ENCODE assay signal across 8 cellular contexts in the genomic region with DNA sequence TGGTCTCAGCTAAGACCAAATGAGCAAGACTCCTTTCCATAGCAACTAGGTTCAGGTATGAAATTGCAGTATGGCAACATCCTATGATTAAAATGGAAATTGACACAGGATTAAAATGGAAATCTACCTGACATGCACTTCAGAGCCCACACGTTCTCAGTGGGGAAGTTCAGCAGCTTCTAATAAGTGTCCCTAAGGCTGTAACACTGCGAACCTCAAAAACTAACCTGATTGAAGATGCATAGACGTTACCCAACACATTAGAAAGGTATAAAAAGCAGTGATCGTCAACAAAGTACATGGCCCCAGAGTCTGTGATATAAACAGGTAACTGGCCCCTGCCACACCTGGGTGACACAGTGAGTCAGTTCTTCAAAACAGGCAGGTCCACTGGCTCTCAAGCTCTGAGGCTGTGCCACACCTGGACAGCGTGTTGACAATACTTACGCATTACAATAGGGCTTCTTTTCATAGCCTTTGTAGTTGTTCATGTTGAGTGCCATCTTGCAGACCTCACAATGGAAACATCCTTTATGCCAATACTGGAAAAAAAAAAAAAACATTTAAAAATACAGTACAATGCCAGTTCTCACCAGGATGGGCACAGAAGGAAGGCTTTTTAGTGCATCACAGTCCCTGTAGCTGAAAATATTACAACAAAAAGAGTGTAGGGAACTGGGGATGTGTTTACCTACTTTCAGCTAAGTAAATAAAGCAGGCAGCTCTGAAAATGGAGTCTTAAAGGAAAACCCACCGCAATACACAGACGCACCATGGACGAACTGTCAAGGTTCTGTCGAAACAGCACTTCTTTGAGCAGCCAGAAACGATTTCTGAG.
DNase-seq lines count a peak whose midpoint lies in the region; ATAC-seq and TF ChIP-seq lines count a peak whose summit lies in the region.

No MANE protein-coding gene starts in this region.

- H3K9me2 ChIP-seq in PC-3 (replicated peaks; ENCODE audit: low read length), result no peaks in the 10 kb centered on the region

- H3K4me3 ChIP-seq in HUES48 (ENCODE audit: low read depth, low read length), result peak overlapping the region; percentile 82; the same call in 1 of the 2 replicates
- H3K4me3 ChIP-seq in PC-3 (ENCODE audit: low read length), result peak overlapping the region; percentile 91
- H3K4me3 ChIP-seq in fibroblast of lung (replicated peaks in 1 of 4; ENCODE audit: control extremely low read depth in 1 of 4, insufficient read depth in 1 of 4, low read depth in 3 of 4, low read length in 4 of 4), result peak overlapping the region in 1 of 4 experiments; percentile 56
- peak overlapping the region; percentile 53 to 67 for H3K4me3 ChIP-seq in prostate gland

- TF ChIP-seq CTCF in PC-3 (conservative IDR thresholded peaks at IDR 0.05; ENCODE audit: low read depth, low read length) (no peak), fibroblast of lung (conservative IDR thresholded peaks at IDR 0.05 in 1 of 2, IDR thresholded peaks at IDR 0.05 in 1 of 2; ENCODE audit: low read depth in 1 of 2, low read length in 2 of 2) (no peak), prostate gland (IDR thresholded peaks at IDR 0.05) (no peak)

- WGBS in prostate gland, result 59% methylated on average over 11 of the region's 11 CpGs

- TSS peak; percentile 24 for BruUV-seq in PC-3 (replicated peaks; lab: Mats Ljungman, UMichigan)

- no peak for TF ChIP-seq POLR2A in prostate gland (IDR thresholded peaks at IDR 0.05)

- H3K79me2 ChIP-seq in PC-3 (ENCODE audit: low read length) (0 out of 2 replicates have a peak, but pooled peaks cover 3% of the 10 kb centered on the region), fibroblast of lung (ENCODE audit: control insufficient read depth, insufficient read depth, low read length) (no peaks in the 10 kb centered on the region)

- H3K27me3 ChIP-seq in HUES48 (ENCODE audit: control insufficient read depth, insufficient read depth, low read length) (peaks cover 39% of the 10 kb centered on the region), PC-3 (ENCODE audit: low read length) (no peaks in the 10 kb centered on the region), fibroblast of lung (ENCODE audit: control insufficient read depth, insufficient read depth, low read length) (peaks cover 12% of the 10 kb centered on the region), prostate gland (replicated peaks; ENCODE audit: insufficient read depth) (no peaks in the 10 kb centered on the region)

- DNase-seq in PC-3 (peak; percentile 19), fibroblast of lung (ENCODE audit: low read depth in 2 of 2) (no peak), prostate gland (ENCODE audit: low spot score) (no peak), D341Med (ENCODE audit: low spot score) (no peak), UCSD-AML1 (lab: John Stamatoyannopoulos, UW; ENCODE audit: unreplicated experiment) (no peak)

- H3K36me3 ChIP-seq in HUES48 (ENCODE audit: control insufficient read depth, insufficient read depth, low read length) (no peaks in the 10 kb centered on the region), PC-3 (ENCODE audit: low read depth, low read length) (no peaks in the 10 kb centered on the region), fibroblast of lung (ENCODE audit: control insufficient read depth, insufficient read depth, low read length) (no peaks in the 10 kb centered on the region), prostate gland (no peaks in the 10 kb centered on the region)

- H3K9me3 ChIP-seq in HUES48 (ENCODE audit: control insufficient read depth, insufficient read depth, low read length) (no peaks in the 10 kb centered on the region), PC-3 (ENCODE audit: low read length) (no peaks in the 10 kb centered on the region), fibroblast of lung (ENCODE audit: control insufficient read depth, insufficient read depth, low read depth, low read length) (no peaks in the 10 kb centered on the region), prostate gland (no peaks in the 10 kb centered on the region)

- H3K4me2 ChIP-seq in PC-3 (ENCODE audit: low read length) (peak overlapping the region; percentile 98), fibroblast of lung (ENCODE audit: extremely low read depth, insufficient read depth, low read length) (peak overlapping the region; percentile 80)

- CTCF ChIA-PET in PC-3 (lab: Charles Lee), result interaction anchor here (0.5 kb wide), 2 partner anchors 103 to 779 kb away, joined by 3 to 4 read pairs; no protein-coding TSS in a partner anchor

- POLR2A ChIA-PET in PC-3 (lab: Charles Lee; ENCODE audit: unreplicated experiment), result interaction anchor here (0.6 kb wide), 1 partner anchor 356 kb away, joined by 3 read pairs; no protein-coding TSS in a partner anchor

- peak overlapping the region; percentile 82 for H2AFZ ChIP-seq in PC-3 (ENCODE audit: low read length)
- H2AFZ ChIP-seq in fibroblast of lung (ENCODE audit: low read length), result no peak overlapping the region

- intact Hi-C loops in PC-3 (cut with micrococcal nuclease) (loop anchor here (5.0 kb wide), 1 partner anchor 90 kb away; no protein-coding TSS in a partner anchor), prostate gland (cut with DNase I) (loop anchor here (5.0 to 10.0 kb wide), 2 partner anchors 93 to 95 kb away; no protein-coding TSS in a partner anchor)

- no peaks in the 10 kb centered on the region for H3F3A ChIP-seq in PC-3 (ENCODE audit: low read length, unreplicated experiment)

- H3K27ac ChIP-seq in HUES48 (ENCODE audit: low read depth, low read length) (peak overlapping the region; percentile 17), PC-3 (ENCODE audit: low read length) (0 out of 2 replicates have a peak overlapping the region, but pooled peaks have one; percentile 19), fibroblast of lung (ENCODE audit: insufficient read depth, low read length) (no peak overlapping the region), prostate gland (peak overlapping the region; percentile 89 to 92)

- H3K4me1 ChIP-seq in HUES48 (ENCODE audit: control insufficient read depth, insufficient read depth, low read length) (peaks cover 21% of the 10 kb centered on the region), PC-3 (ENCODE audit: insufficient read depth, low read length) (peaks cover 33% of the 10 kb centered on the region), fibroblast of lung (ENCODE audit: control insufficient read depth, extremely low read depth, insufficient read depth, low read length) (no peaks in the 10 kb centered on the region), prostate gland (replicated peaks) (no peaks in the 10 kb centered on the region)

- H3K9ac ChIP-seq in HUES48 (ENCODE audit: low read depth, low read length) (no peak overlapping the region), PC-3 (ENCODE audit: low read length) (peak overlapping the region; percentile 77), fibroblast of lung (ENCODE audit: insufficient read depth, low read length) (no peak overlapping the region)

- ATAC-seq in PC-3, result no peak
- ATAC-seq in HG02970 (IDR thresholded peaks at IDR 0.05; ENCODE audit: low FRiP score, unreplicated experiment), result no peak
- no peak for ATAC-seq in HG03342 (IDR thresholded peaks at IDR 0.05; ENCODE audit: unreplicated experiment)

- no peaks in the 10 kb centered on the region for H4K20me1 ChIP-seq in PC-3 (ENCODE audit: low read length)
- no peaks in the 10 kb centered on the region for H4K20me1 ChIP-seq in fibroblast of lung (ENCODE audit: control insufficient read depth, extremely low read depth, insufficient read depth, low read length)
